ENCODE assay signal across 23 cellular contexts in the genomic region with DNA sequence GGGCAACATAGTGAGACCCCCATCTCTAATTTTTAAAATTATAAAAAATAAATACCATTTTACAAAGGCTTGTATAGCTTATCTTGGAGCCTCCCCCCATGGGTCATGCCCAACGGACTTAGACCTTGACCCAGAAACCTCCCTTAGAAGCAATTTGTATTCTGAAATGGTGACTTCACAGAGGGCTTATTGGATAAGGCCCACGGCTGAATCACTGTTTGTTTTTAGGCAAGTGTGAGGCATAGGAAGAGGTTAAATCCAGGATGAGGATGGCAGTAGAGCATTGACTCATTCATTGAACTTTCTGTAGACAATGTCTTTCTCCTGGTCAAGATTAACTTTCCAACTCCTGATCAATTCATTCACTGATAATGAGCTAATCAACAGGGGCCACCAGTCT. TPM values are rescaled to one million over a fixed set of nuclear protein-coding genes. Genes with fewer than 3 reads are reported as not detected.
DNase-seq lines count a peak whose midpoint lies in the region; ATAC-seq, FAIRE-seq and TF ChIP-seq lines count a peak whose summit lies in the region.
"Had no signal": no experiment of that assay in that cellular context is flagged by ENCODE, and none has a peak within 500 bp of the region (broad histone marks: within the 10 kb centered on the region; RNA-seq: fewer than 3 reads in every experiment).

No MANE protein-coding gene starts in this region.

- peaks cover 19% of the 10 kb centered on the region for H3F3A ChIP-seq in PC-9 (ENCODE audit: insufficient read depth, low read depth)

- TF ChIP-seq CTCF in PC-9 (conservative IDR thresholded peaks at IDR 0.05), result no peak
- no peak for TF ChIP-seq CTCF in fibroblast of mammary gland (conservative IDR thresholded peaks at IDR 0.05; ENCODE audit: control insufficient read depth, insufficient read depth, low read depth, low read length)

- no peak overlapping the region for H2BK12ac ChIP-seq in mesenchymal stem cell (ENCODE audit: low read length in 2 of 2)

- peaks cover 6 to 19% (median 11%) of the 10 kb centered on the region in 3 donors for H3K4me1 Mint-ChIP-seq in CD8-positive, alpha-beta memory T cell

- H3K9ac ChIP-seq in mesenchymal stem cell (ENCODE audit: low read length), result no peak overlapping the region

- no TSS peak for BruUV-seq in PC-9 (replicated peaks; lab: Mats Ljungman, UMichigan)

- H3K27ac Mint-ChIP-seq in CD8-positive, alpha-beta memory T cell, result no peak overlapping the region
- H3K27ac Mint-ChIP-seq: activated naive CD4-positive, alpha-beta T cell treated with anti-CD3 and anti-CD28 coated beads, Interleukin-2, amount 50 U/mL, for 24 hours; CD4-positive, CD25-positive, alpha-beta regulatory T cell had no signal

- no peak overlapping the region for H3K4me3 Mint-ChIP-seq in CD8-positive, alpha-beta memory T cell
- H3K4me3 Mint-ChIP-seq: activated naive CD4-positive, alpha-beta T cell treated with anti-CD3 and anti-CD28 coated beads, Interleukin-2, amount 50 U/mL, for 24 hours; activated T-cell treated with anti-CD3 and anti-CD28 coated beads, Interleukin-2, amount 50 U/mL, for 4 hours; CD4-positive, CD25-positive, alpha-beta regulatory T cell; neural crest cell had no signal

- H3K27me3 ChIP-seq in PC-9 (ENCODE audit: insufficient read depth, low read depth) (no peaks in the 10 kb centered on the region), small intestine (ENCODE audit: control insufficient read depth in 2 of 2, insufficient read depth in 2 of 2, low read length in 2 of 2) (no peaks in the 10 kb centered on the region), mesenchymal stem cell (ENCODE audit: control insufficient read depth in 1 of 2, insufficient read depth in 1 of 2, low read length in 2 of 2) (no peaks in the 10 kb centered on the region), aorta (ENCODE audit: control insufficient read depth in 1 of 2, insufficient read depth in 2 of 2, low read length in 1 of 2) (no peaks in the 10 kb centered on the region)
- no peaks in the 10 kb centered on the region for H3K27me3 ChIP-seq in CD8-positive, alpha-beta memory T cell (ENCODE audit: insufficient read depth, low read length, poor library complexity, severe bottlenecking)
- H3K27me3 ChIP-seq: testis had no signal

- CTCF ChIA-PET in PC-9 (lab: Charles Lee), result no interaction called here
- CTCF ChIA-PET in CD8-positive, alpha-beta memory T cell (lab: Charles Lee), result interaction anchor here (8.5 kb wide), 1 partner anchor 95 kb away, joined by 150 read pairs; no protein-coding TSS in a partner anchor

- ATAC-seq in HG03442 (IDR thresholded peaks at IDR 0.05; ENCODE audit: unreplicated experiment) (no peak), aorta (ENCODE audit: low FRiP score) (no peak)
- ATAC-seq: activated T-cell treated with anti-CD3 and anti-CD28 coated beads, Interleukin-2, amount 50 U/mL, for 4 hours; Right ventricle myocardium inferior had no signal

- H3K4ac ChIP-seq in mesenchymal stem cell (ENCODE audit: low read depth in 1 of 2, low read length in 2 of 2), result no peak overlapping the region

- peaks cover 9% of the 10 kb centered on the region for H3K4me1 ChIP-seq in PC-9 (replicated peaks; ENCODE audit: insufficient read depth)
- no peaks in the 10 kb centered on the region for H3K4me1 ChIP-seq in small intestine (ENCODE audit: control insufficient read depth in 2 of 2, insufficient read depth in 1 of 2, low read depth in 1 of 2, low read length in 1 of 2)
- peaks cover 10% of the 10 kb centered on the region for H3K4me1 ChIP-seq in CD8-positive, alpha-beta memory T cell (ENCODE audit: insufficient read depth, low read length)
- H3K4me1 ChIP-seq in mesenchymal stem cell (ENCODE audit: control insufficient read depth, insufficient read depth, low read depth, low read length), result peaks cover 4% of the 10 kb centered on the region
- H3K4me1 ChIP-seq in aorta (ENCODE audit: control insufficient read depth in 1 of 2, insufficient read depth in 2 of 2, low read length in 2 of 2), result no peaks in the 10 kb centered on the region

- no peak for FAIRE-seq in small intestine (lab: Jason Lieb, UNC)

- no peak overlapping the region for H2AK5ac ChIP-seq in mesenchymal stem cell (ENCODE audit: low read length, severe bottlenecking)

- no peak overlapping the region for H2BK120ac ChIP-seq in mesenchymal stem cell (ENCODE audit: low read depth, low read length)

- no peak overlapping the region for H4K8ac ChIP-seq in mesenchymal stem cell (ENCODE audit: low read length)

- H3K4me3 ChIP-seq in PC-9 (no peak overlapping the region), fibroblast of mammary gland (ENCODE audit: control insufficient read depth, low read depth, low read length) (no peak overlapping the region), small intestine (ENCODE audit: low read depth in 1 of 2, low read length in 2 of 2) (no peak overlapping the region), mesenchymal stem cell (ENCODE audit: insufficient read depth in 1 of 2, low read depth in 1 of 2, low read length in 2 of 2) (no peak overlapping the region), aorta (ENCODE audit: low read length in 2 of 2) (no peak overlapping the region)
- no peak overlapping the region for H3K4me3 ChIP-seq in CD8-positive, alpha-beta memory T cell (ENCODE audit: low read length)
- H3K4me3 ChIP-seq: prostate gland, testis had no signal

- H4K91ac ChIP-seq in mesenchymal stem cell (ENCODE audit: low read length), result no peak overlapping the region

- no peaks in the 10 kb centered on the region for H3K9me3 ChIP-seq in PC-9 (ENCODE audit: insufficient read depth, low read depth)
- no peaks in the 10 kb centered on the region for H3K9me3 ChIP-seq in small intestine (ENCODE audit: control insufficient read depth, low read depth)
- H3K9me3 ChIP-seq in CD8-positive, alpha-beta memory T cell (ENCODE audit: low read length), result no peaks in the 10 kb centered on the region
- H3K9me3 ChIP-seq in mesenchymal stem cell (ENCODE audit: control insufficient read depth, low read length), result no peaks in the 10 kb centered on the region
- H3K9me3 ChIP-seq in aorta (ENCODE audit: control insufficient read depth, low read length), result no peaks in the 10 kb centered on the region
- H3K9me3 ChIP-seq: prostate gland, testis had no signal

- intact Hi-C loops in PC-9 (cut with micrococcal nuclease; ENCODE audit: unreplicated experiment), result no loop called here
- intact Hi-C loops in aorta (cut with DNase I), result loop anchor here in 1 of 2 donors (5.0 kb wide), 1 partner anchor 191 kb away; no protein-coding TSS in a partner anchor

- WGBS in small intestine, 3 donors, result 9 to 56% (median 21%) methylated on average over 2 of the region's 2 CpGs
- WGBS in mesenchymal stem cell, result 29% methylated on average over 1 of the region's 2 CpGs
- 62 to 71% methylated on average over 2 of the region's 2 CpGs for WGBS in aorta, 2 donors

- H3K14ac ChIP-seq in mesenchymal stem cell (ENCODE audit: low read length in 2 of 2), result no peak overlapping the region

- POLR2A ChIA-PET in PC-9 (lab: Charles Lee; ENCODE audit: unreplicated experiment), result no interaction called here
- POLR2A ChIA-PET in CD8-positive, alpha-beta memory T cell (lab: Charles Lee), result no interaction called here

- peaks cover 0 to 6% of the 10 kb centered on the region in 2 donors for H3K27me3 Mint-ChIP-seq in CD8-positive, alpha-beta memory T cell
- H3K27me3 Mint-ChIP-seq: activated naive CD4-positive, alpha-beta T cell treated with anti-CD3 and anti-CD28 coated beads, Interleukin-2, amount 50 U/mL, for 24 hours had no signal

- no peak overlapping the region for H3K4me2 ChIP-seq in PC-9
- no peak overlapping the region for H3K4me2 ChIP-seq in mesenchymal stem cell (ENCODE audit: low read length, poor library complexity, severe bottlenecking)

- H3K18ac ChIP-seq in mesenchymal stem cell (ENCODE audit: low read depth in 1 of 2, low read length in 2 of 2), result no peak overlapping the region

- peak; percentile 59 for DNase-seq in HCEC 1CT
- DNase-seq in PC-9, result peak in 1 of 2 experiments; percentile 69
- DNase-seq in fibroblast of mammary gland (ENCODE audit: low read depth), result peak; percentile 63
- DNase-seq in small intestine, result peak; percentile 50
- no peak for DNase-seq in CD8-positive, alpha-beta memory T cell
- DNase-seq in mesenchymal stem cell, result no peak
- DNase-seq in aorta, result no peak
- DNase-seq: activated T-cell treated with anti-CD3 and anti-CD28 coated beads, Interleukin-2, amount 50 U/mL, for 4 hours; anterior cingulate cortex; caudate nucleus; CD4-positive, CD25-positive, alpha-beta regulatory T cell; DMS153; foreskin melanocyte; hippocampal formation; NCI-H146; NCI-H69; stimulated activated CD4-positive, alpha-beta T cell treated with anti-CD3 and anti-CD28 coated beads, Interleukin-1b, Interleukin-23, amount 100 ng/mL, for 48 hours; testis had no signal

- H3K27ac ChIP-seq in PC-9, result 0 out of 2 replicates have a peak overlapping the region, but pooled peaks have one; percentile 5
- no peak overlapping the region for H3K27ac ChIP-seq in small intestine (ENCODE audit: low read depth in 1 of 2, low read length in 1 of 2)
- no peak overlapping the region for H3K27ac ChIP-seq in CD8-positive, alpha-beta memory T cell (ENCODE audit: low read depth, low read length)
- no peak overlapping the region for H3K27ac ChIP-seq in mesenchymal stem cell (ENCODE audit: low read length, poor library complexity, severe bottlenecking)
- no peak overlapping the region for H3K27ac ChIP-seq in aorta (ENCODE audit: low read depth in 1 of 2, low read length in 2 of 2)
- H3K27ac ChIP-seq: prostate gland, testis had no signal

- H3K9me3 Mint-ChIP-seq in CD8-positive, alpha-beta memory T cell, result no peaks in the 10 kb centered on the region
- H3K9me3 Mint-ChIP-seq: activated naive CD4-positive, alpha-beta T cell treated with anti-CD3 and anti-CD28 coated beads, Interleukin-2, amount 50 U/mL, for 24 hours; activated T-cell treated with anti-CD3 and anti-CD28 coated beads, Interleukin-2, amount 50 U/mL, for 4 hours; CD4-positive, CD25-positive, alpha-beta regulatory T cell; neural crest cell had no signal

- no peaks in the 10 kb centered on the region for H3K79me1 ChIP-seq in mesenchymal stem cell (replicated peaks; ENCODE audit: low read length, poor library complexity, severe bottlenecking)

- no peaks in the 10 kb centered on the region for H3K9me2 ChIP-seq in PC-9 (ENCODE audit: insufficient read depth)

- no peak overlapping the region for H2AFZ ChIP-seq in PC-9
- H2AFZ ChIP-seq in mesenchymal stem cell (ENCODE audit: low read depth, low read length), result no peak overlapping the region

- no peaks in the 10 kb centered on the region for H3K79me2 ChIP-seq in PC-9 (ENCODE audit: low read depth)

- H3K36me3 Mint-ChIP-seq in CD8-positive, alpha-beta memory T cell, result no peaks in the 10 kb centered on the region
- H3K36me3 Mint-ChIP-seq: activated naive CD4-positive, alpha-beta T cell treated with anti-CD3 and anti-CD28 coated beads, Interleukin-2, amount 50 U/mL, for 24 hours; CD4-positive, CD25-positive, alpha-beta regulatory T cell had no signal

- H3K23ac ChIP-seq in mesenchymal stem cell (ENCODE audit: low read length in 2 of 2), result no peak overlapping the region

- no peak overlapping the region for H2BK5ac ChIP-seq in mesenchymal stem cell (ENCODE audit: low read depth, low read length, poor library complexity, severe bottlenecking)

- H4K20me1 ChIP-seq in PC-9 (ENCODE audit: insufficient read depth), result no peaks in the 10 kb centered on the region

- no peak overlapping the region for H2BK15ac ChIP-seq in mesenchymal stem cell (ENCODE audit: low read depth, poor library complexity, severe bottlenecking)

- H3K36me3 ChIP-seq in PC-9 (ENCODE audit: low read depth) (no peaks in the 10 kb centered on the region), small intestine (ENCODE audit: control insufficient read depth in 2 of 2, insufficient read depth in 2 of 2, low read length in 2 of 2) (no peaks in the 10 kb centered on the region), mesenchymal stem cell (ENCODE audit: control insufficient read depth in 1 of 2, insufficient read depth in 2 of 2, low read depth in 1 of 2, low read length in 2 of 2) (no peaks in the 10 kb centered on the region), aorta (ENCODE audit: control insufficient read depth in 1 of 2, insufficient read depth in 2 of 2, low read length in 1 of 2) (no peaks in the 10 kb centered on the region)
- H3K36me3 ChIP-seq in CD8-positive, alpha-beta memory T cell (ENCODE audit: insufficient read depth, low read length), result no peaks in the 10 kb centered on the region
- H3K36me3 ChIP-seq: prostate gland had no signal

RNA-seq across cellular contexts. Expression of gene SNAI1, which starts 6.2 kb away (rescaled TPM):
- total RNA-seq in PC-9 (2021), result 2.2 and 3.6 TPM in 2 replicates
- 1 to 10 TPM in 2 of 3 donors, not detected in 1; 1.1 to 6.9 TPM for polyA plus RNA-seq in small intestine
- total RNA-seq in CD8-positive, alpha-beta memory T cell, result under 1 TPM; 0.42 to 0.49 TPM
- 0.60 TPM for polyA plus RNA-seq in CD8-positive, alpha-beta memory T cell
- 36.2 TPM for polyA plus RNA-seq in mesenchymal stem cell (2013, experiment 1 of 2)
- polyA plus RNA-seq in mesenchymal stem cell (2013, experiment 2 of 2), result 36.0 TPM
- 10 to 100 TPM; 10.4 to 44.7 TPM for total RNA-seq in aorta
- polyA plus RNA-seq in aorta, result 1 to 10 TPM; 7.8 to 8.3 TPM

RNA-seq across cellular contexts. Expression of gene RNF114, which starts 40.3 kb away (rescaled TPM):
- total RNA-seq in PC-9 (2021), result 92.5 and 125 TPM in 2 replicates
- 10 to 100 TPM; 51.2 to 76.0 (median 60.8) TPM for polyA plus RNA-seq in small intestine
- total RNA-seq in CD8-positive, alpha-beta memory T cell, result 10 to 100 TPM; 64.0 to 67.1 TPM
- 112 TPM for polyA plus RNA-seq in CD8-positive, alpha-beta memory T cell
- polyA plus RNA-seq in mesenchymal stem cell (2013, experiment 1 of 2), result 37.3 TPM
- 35.5 TPM for polyA plus RNA-seq in mesenchymal stem cell (2013, experiment 2 of 2)
- total RNA-seq in aorta, result 10 to 100 TPM; 46.8 to 70.6 TPM
- polyA plus RNA-seq in aorta, result 10 to 100 TPM; 32.1 to 38.4 TPM

Comparison
In these comparisons a context has a peak if more than half of its experiments do, and no peak if none do; other contexts are left out.
1. DNase-seq: peak in HCEC 1CT (single experiment), fibroblast of mammary gland (single experiment) and small intestine (single experiment); none in CD8-positive, alpha-beta memory T cell (0 of 5), mesenchymal stem cell (single experiment) and aorta (0 of 2).